Comparison of ENCODE assay signal across 8 cellular contexts in the genomic region with DNA sequence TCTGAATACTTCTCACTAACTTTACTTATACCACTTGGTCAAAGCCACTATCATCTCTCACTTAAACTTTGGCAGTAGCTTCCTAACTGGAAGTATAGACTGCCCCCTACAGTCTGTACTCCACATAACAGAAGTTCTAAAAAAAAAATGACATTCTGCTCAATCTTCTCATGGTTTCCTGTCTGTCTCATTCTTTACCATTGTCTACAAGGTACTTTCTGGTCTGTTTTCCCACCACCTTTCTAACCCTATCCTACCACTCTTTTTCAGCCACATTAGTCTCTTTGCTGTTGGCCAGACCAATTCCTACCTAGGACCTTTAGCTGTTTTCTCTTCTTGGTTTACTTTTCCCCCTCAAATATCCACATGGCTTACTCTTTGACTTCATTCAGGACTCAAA. TPM values are rescaled to one million over a fixed set of nuclear protein-coding genes. Genes with fewer than 3 reads are reported as not detected.
DNase-seq lines count a peak whose midpoint lies in the region; ATAC-seq, FAIRE-seq and TF ChIP-seq lines count a peak whose summit lies in the region.

No MANE protein-coding gene starts in this region.

- FAIRE-seq in kidney (lab: Jason Lieb, UNC): no peak

- H3K4me3 ChIP-seq in HFF-Myc (replicated peaks; ENCODE audit: low read depth, low read length): no peak overlapping the region
- no peak overlapping the region for H3K4me3 ChIP-seq in astrocyte of the cerebellum (ENCODE audit: low read depth, low read length)
- H3K4me3 ChIP-seq in kidney (ENCODE audit: low read length in 2 of 2): no peak overlapping the region
- no peak overlapping the region for H3K4me3 ChIP-seq in transverse colon

- TF ChIP-seq CTCF in 22Rv1 (IDR thresholded peaks at IDR 0.05) (peak; percentile 90), HFF-Myc (IDR thresholded peaks at IDR 0.05; ENCODE audit: low read depth, low read length, missing control alignments) (peak; percentile 50), astrocyte of the cerebellum (IDR thresholded peaks at IDR 0.05; ENCODE audit: low read depth, low read length, missing control alignments) (peak; percentile 49), kidney (IDR thresholded peaks at IDR 0.05; ENCODE audit: borderline replicate concordance, extremely low read depth, insufficient read depth) (peak; percentile 43), transverse colon (IDR thresholded peaks at IDR 0.05) (peak; percentile 61 to 77 (median 67))

- TF ChIP-seq EP300 in transverse colon (IDR thresholded peaks at IDR 0.05; ENCODE audit: low read depth): no peak

- DNase-seq in ELR (ENCODE audit: low read depth) (peak; percentile 65), HFF-Myc (ENCODE audit: extremely low read depth, low read depth) (no peak), NCI-H2227 (lab: John Stamatoyannopoulos, UW; ENCODE audit: unreplicated experiment) (peak; percentile 50), astrocyte of the cerebellum (ENCODE audit: low read depth) (no peak), kidney (no peak), transverse colon (no peak)

- H3K4me1 ChIP-seq in kidney (ENCODE audit: control insufficient read depth in 1 of 2, insufficient read depth in 1 of 2, low read depth in 1 of 2, low read length in 2 of 2) (no peaks in the 10 kb centered on the region), transverse colon (peaks cover 0 to 34% (median 8%) of the 10 kb centered on the region in 4 donors)

- intact Hi-C loops in kidney (cut with DNase I) (no loop called here), transverse colon (cut with DNase I; ENCODE audit: low total_unique reads) (no loop called here)

- no peak for TF ChIP-seq POLR2A in transverse colon (IDR thresholded peaks at IDR 0.05)

- in situ Hi-C loops in astrocyte of the cerebellum (cut with HindIII; ENCODE audit: low sequenced_read_pairs) (no loop called here), transverse colon (cut with MboI; ENCODE audit: low pct_ligation_motif_present in 1 of 4, low pct_unique_long_range_greater_than_20kb in 1 of 4, low sequenced_read_pairs in 3 of 4) (loop anchor here in 2 of 4 donors (10.0 to 25.0 kb wide), 2 partner anchors 109 to 392 kb away; no protein-coding TSS in a partner anchor)

- H3K9ac ChIP-seq in kidney (ENCODE audit: low read length in 2 of 2): no peak overlapping the region

- ATAC-seq in GM19455 (IDR thresholded peaks at IDR 0.05; ENCODE audit: unreplicated experiment): no peak

- H3K27me3 ChIP-seq in transverse colon: no peaks in the 10 kb centered on the region

- H3K9me3 ChIP-seq in kidney (ENCODE audit: control insufficient read depth in 1 of 2, low read length in 2 of 2): no peaks in the 10 kb centered on the region
- H3K9me3 ChIP-seq in transverse colon: no peaks in the 10 kb centered on the region

- no peak overlapping the region for H3K27ac ChIP-seq in 22Rv1
- H3K27ac ChIP-seq in kidney (ENCODE audit: low read depth in 2 of 2, low read length in 2 of 2): no peak overlapping the region
- H3K27ac ChIP-seq in transverse colon: no peak overlapping the region

- H3K36me3 ChIP-seq in kidney (ENCODE audit: control insufficient read depth in 1 of 2, insufficient read depth in 2 of 2, low read length in 2 of 2) (peaks cover 7 to 29% of the 10 kb centered on the region in 2 donors), transverse colon (peaks cover 0 to 37% (median 15%) of the 10 kb centered on the region in 4 donors)

RNA-seq across cellular contexts. Expression of a gene that starts 14.7 kb away (rescaled TPM):
- 57.3 TPM for total RNA-seq in kidney
- 21.0 TPM for polyA plus RNA-seq in kidney (ENCODE audit: insufficient read depth, low read depth, low replicate concordance)
- total RNA-seq in transverse colon: 10 to 100 TPM; 26.1 to 46.0 (median 33.8) TPM

Comparison
In these comparisons a context has a peak if more than half of its experiments do, and no peak if none do; other contexts are left out.
1. DNase-seq: peak in ELR (single experiment) and NCI-H2227 (single experiment); none in HFF-Myc (single experiment), astrocyte of the cerebellum (single experiment), kidney (single experiment) and transverse colon (single experiment).
2. Peak in every context shown above with its lines, with median percentiles within 50 percentile points of each other: CTCF ChIP-seq.